8 cellular contexts compared by ENCODE assay signal in genomic region chrX:120769576-120770341, GRCh38.
DNase-seq lines count a peak whose midpoint lies in the region; ATAC-seq, FAIRE-seq and TF ChIP-seq lines count a peak whose summit lies in the region.

No MANE protein-coding gene starts in this region.

- H3K9me3 ChIP-seq in right atrium auricular region (no peaks in the 10 kb centered on the region), GM12878 (replicated peaks; ENCODE audit: control insufficient read depth, insufficient read depth, low read length) (no peaks in the 10 kb centered on the region), mesenchymal stem cell (ENCODE audit: control insufficient read depth, low read length) (no peaks in the 10 kb centered on the region), transverse colon (no peaks in the 10 kb centered on the region), gastrocnemius medialis (no peaks in the 10 kb centered on the region)

- TF ChIP-seq POLR2A in GM12878 (IDR thresholded peaks at IDR 0.05; ENCODE audit: low read depth, low read length) (no peak), transverse colon (IDR thresholded peaks at IDR 0.05) (no peak), gastrocnemius medialis (IDR thresholded peaks at IDR 0.05) (no peak)

- BruUV-seq in GM12878 (replicated peaks; lab: Mats Ljungman, UMichigan) = no TSS peak

- SMC1A ChIA-PET in GM12878 (lab: Charles Lee; ENCODE audit: uncharacterized antibody, unreplicated experiment) = interaction anchor here (0.7 to 3.5 kb wide), 11 partner anchors 10 to 271 kb away, joined by 3 to 11 read pairs (median 4); partner anchors contain the start of gene CUL4B

- H3K4me3 ChIP-seq in right atrium auricular region (no peak overlapping the region), GM12878 (no peak overlapping the region), mesenchymal stem cell (ENCODE audit: insufficient read depth in 1 of 2, low read depth in 1 of 2, low read length in 2 of 2) (no peak overlapping the region), transverse colon (no peak overlapping the region), gastrocnemius medialis (no peak overlapping the region)

- POLR2A ChIA-PET in GM12878 (lab: Charles Lee) = no interaction called here

- peak; percentile 13 for FAIRE-seq in GM12878 (lab: Jason Lieb, UNC)

- H3K36me3 ChIP-seq in right atrium auricular region = no peaks in the 10 kb centered on the region
- H3K36me3 ChIP-seq in GM12878 (ENCODE audit: control insufficient read depth in 2 of 2, insufficient read depth in 2 of 2, low read length in 1 of 2) = no peaks in the 10 kb centered on the region
- no peaks in the 10 kb centered on the region for H3K36me3 ChIP-seq in mesenchymal stem cell (ENCODE audit: control insufficient read depth in 1 of 2, insufficient read depth in 2 of 2, low read depth in 1 of 2, low read length in 2 of 2)
- no peaks in the 10 kb centered on the region for H3K36me3 ChIP-seq in transverse colon
- H3K36me3 ChIP-seq in gastrocnemius medialis = no peaks in the 10 kb centered on the region

- H3K18ac ChIP-seq in mesenchymal stem cell (ENCODE audit: low read depth in 1 of 2, low read length in 2 of 2) = no peak overlapping the region

- H3K27ac ChIP-seq in right atrium auricular region (peak overlapping the region in 1 of 2 donors; percentile 4), GM12878 (ENCODE audit: control insufficient read depth, insufficient read depth) (no peak overlapping the region), mesenchymal stem cell (ENCODE audit: low read length, poor library complexity, severe bottlenecking) (no peak overlapping the region), transverse colon (no peak overlapping the region), gastrocnemius medialis (no peak overlapping the region)

- no peak overlapping the region for H3K4ac ChIP-seq in mesenchymal stem cell (ENCODE audit: low read depth in 1 of 2, low read length in 2 of 2)

- H3K23ac ChIP-seq in mesenchymal stem cell (ENCODE audit: low read length in 2 of 2) = no peak overlapping the region

- RAD21 ChIA-PET in GM12878 (lab: Charles Lee; ENCODE audit: unreplicated experiment) = interaction anchor here (0.5 to 1.7 kb wide), 8 partner anchors 10 to 1634 kb away, joined by 3 to 6 read pairs (median 4); no protein-coding TSS in a partner anchor

- no peaks in the 10 kb centered on the region for H3K79me2 ChIP-seq in GM12878 (ENCODE audit: control insufficient read depth, insufficient read depth, low read length)

- H2BK15ac ChIP-seq in mesenchymal stem cell (ENCODE audit: low read depth, poor library complexity, severe bottlenecking) = no peak overlapping the region

- H4K20me1 ChIP-seq in GM12878 (ENCODE audit: control insufficient read depth, insufficient read depth) = no peaks in the 10 kb centered on the region

- no peak overlapping the region for H2AK5ac ChIP-seq in mesenchymal stem cell (ENCODE audit: low read length, severe bottlenecking)

- no peak overlapping the region for H4K8ac ChIP-seq in mesenchymal stem cell (ENCODE audit: low read length)

- intact Hi-C loops in Right ventricle myocardium inferior (cut with DNase I) (loop anchor here (5.0 kb wide), 1 partner anchor 272 kb away; no protein-coding TSS in a partner anchor), GM12878 (cut with micrococcal nuclease; ENCODE audit: unreplicated experiment) (loop anchor here (1.0 kb wide), 1 partner anchor 271 kb away; no protein-coding TSS in a partner anchor), transverse colon (cut with DNase I; ENCODE audit: low total_unique reads) (no loop called here), gastrocnemius medialis (cut with DNase I; ENCODE audit: low total_unique reads) (no loop called here)

- H3K27me3 ChIP-seq in right atrium auricular region = no peaks in the 10 kb centered on the region
- no peaks in the 10 kb centered on the region for H3K27me3 ChIP-seq in GM12878 (replicated peaks in 1 of 2; ENCODE audit: control insufficient read depth in 2 of 2, insufficient read depth in 2 of 2, low read length in 1 of 2)
- H3K27me3 ChIP-seq in mesenchymal stem cell (ENCODE audit: control insufficient read depth in 1 of 2, insufficient read depth in 1 of 2, low read length in 2 of 2) = no peaks in the 10 kb centered on the region
- no peaks in the 10 kb centered on the region for H3K27me3 ChIP-seq in transverse colon
- no peaks in the 10 kb centered on the region for H3K27me3 ChIP-seq in gastrocnemius medialis

- H2AFZ ChIP-seq in GM12878 (ENCODE audit: control insufficient read depth, low read depth, low read length) = no peak overlapping the region; the same call in 1 of the 2 replicates
- no peak overlapping the region for H2AFZ ChIP-seq in mesenchymal stem cell (ENCODE audit: low read depth, low read length)

- no peak overlapping the region for H2BK5ac ChIP-seq in mesenchymal stem cell (ENCODE audit: low read depth, low read length, poor library complexity, severe bottlenecking)

- H3K4me2 ChIP-seq in GM12878 (ENCODE audit: control insufficient read depth, insufficient read depth) = no peak overlapping the region
- H3K4me2 ChIP-seq in mesenchymal stem cell (ENCODE audit: low read length, poor library complexity, severe bottlenecking) = no peak overlapping the region

- peak; percentile 74 for TF ChIP-seq RAD21 in GM12878 (IDR thresholded peaks at IDR 0.05; ENCODE audit: insufficient read depth, low read depth, low read length)

- DNase-seq in Right ventricle myocardium inferior (ENCODE audit: missing footprints) (no peak), right atrium auricular region (ENCODE audit: low spot score) (no peak), NCI-H1436 treated with DMSO at 0.1 percent for 48 hours (lab: John Stamatoyannopoulos, UW) (peak; percentile 15), GM12878 (ENCODE audit: low read depth, low spot score) (no peak), mesenchymal stem cell (peak; percentile 17), transverse colon (no peak), gastrocnemius medialis (no peak)

- peak; percentile 50 for ATAC-seq in Right ventricle myocardium inferior
- ATAC-seq in GM12878 = peak; percentile 51; the same call in 2 of the 3 replicates
- ATAC-seq in HG03135 (IDR thresholded peaks at IDR 0.05; ENCODE audit: unreplicated experiment) = no peak
- no peak for ATAC-seq in gastrocnemius medialis

- CTCF ChIA-PET in GM12878 (lab: Yijun Ruan, JAX) = interaction anchor here (0.5 to 3.7 kb wide), 16 partner anchors 12 to 284 kb away, joined by 3 to 18 read pairs (median 4); partner anchors contain the start of gene CUL4B

- TF ChIP-seq EP300 in GM12878 (IDR thresholded peaks at IDR 0.05; ENCODE audit: borderline replicate concordance in 1 of 2, control insufficient read depth in 1 of 2, low read depth in 2 of 2, low read length in 2 of 2) (no peak), transverse colon (IDR thresholded peaks at IDR 0.05; ENCODE audit: low read depth) (no peak)

- 18% methylated on average over 8 of the region's 8 CpGs for WGBS in GM12878 (ENCODE audit: insufficient coverage, insufficient replicate concordance, low lambda C conversion rate, missing lambda C conversion rate)
- WGBS in mesenchymal stem cell = 69% methylated on average over 7 of the region's 8 CpGs
- 33 to 62% methylated on average over 3 to 8 of the region's 8 CpGs for WGBS in transverse colon (ENCODE audit: low coverage in 1 of 2), 2 donors

- H3K79me1 ChIP-seq in mesenchymal stem cell (replicated peaks; ENCODE audit: low read length, poor library complexity, severe bottlenecking) = no peaks in the 10 kb centered on the region

- no peak overlapping the region for H2BK120ac ChIP-seq in mesenchymal stem cell (ENCODE audit: low read depth, low read length)

- in situ Hi-C loops in GM12878 (cut with MboI) (loop anchor here (25.0 kb wide), 1 partner anchor 257 kb away; no protein-coding TSS in a partner anchor), transverse colon (cut with MboI; ENCODE audit: low pct_ligation_motif_present in 1 of 4, low pct_unique_long_range_greater_than_20kb in 1 of 4, low sequenced_read_pairs in 3 of 4) (loop anchor here in 2 of 4 donors (25.0 kb wide), 1 partner anchor 257 kb away; no protein-coding TSS in a partner anchor), gastrocnemius medialis (cut with MboI; ENCODE audit: low sequenced_read_pairs in 4 of 4) (loop anchor here in 2 of 4 donors (10.0 to 25.0 kb wide), 2 partner anchors 257 to 275 kb away; no protein-coding TSS in a partner anchor)

- peak in 1 of 2 donors; percentile 47 for TF ChIP-seq CTCF in right atrium auricular region (IDR thresholded peaks at IDR 0.05)
- peak; percentile 33 to 47 (median 46); a peak in 4 of 6 replicates for TF ChIP-seq CTCF in GM12878 (IDR thresholded peaks at IDR 0.05 in 2 of 3, conservative IDR thresholded peaks at IDR 0.05 in 1 of 3; ENCODE audit: control insufficient read depth in 2 of 3, extremely low read depth in 1 of 3, insufficient read depth in 1 of 3, low read depth in 3 of 3, low read length in 3 of 3)
- TF ChIP-seq CTCF in transverse colon (IDR thresholded peaks at IDR 0.05) = peak in 2 of 5 experiments; percentile 16 to 19
- TF ChIP-seq CTCF in gastrocnemius medialis (IDR thresholded peaks at IDR 0.05 in 4 of 5, conservative IDR thresholded peaks at IDR 0.05 in 1 of 5) = peak in 1 of 5 experiments; percentile 19

- no peaks in the 10 kb centered on the region for H3K4me1 ChIP-seq in right atrium auricular region
- no peaks in the 10 kb centered on the region for H3K4me1 ChIP-seq in GM12878 (ENCODE audit: control insufficient read depth, insufficient read depth, low read length)
- peaks cover 2% of the 10 kb centered on the region for H3K4me1 ChIP-seq in mesenchymal stem cell (ENCODE audit: control insufficient read depth, insufficient read depth, low read depth, low read length)
- no peaks in the 10 kb centered on the region for H3K4me1 ChIP-seq in transverse colon
- no peaks in the 10 kb centered on the region for H3K4me1 ChIP-seq in gastrocnemius medialis

- H2BK12ac ChIP-seq in mesenchymal stem cell (ENCODE audit: low read length in 2 of 2) = no peak overlapping the region

- H3K9ac ChIP-seq in GM12878 (ENCODE audit: control insufficient read depth, insufficient read depth, low read length) (no peak overlapping the region), mesenchymal stem cell (ENCODE audit: low read length) (peak overlapping the region; percentile 28)

- no peak overlapping the region for H4K91ac ChIP-seq in mesenchymal stem cell (ENCODE audit: low read length)

- H3K14ac ChIP-seq in mesenchymal stem cell (ENCODE audit: low read length in 2 of 2) = no peak overlapping the region

TF ChIP-seq in GM12878, 131 proteins besides CTCF, POLR2A, EP300 and RAD21 (continues in another document):
- TF ChIP-seq NR2C2 (IDR thresholded peaks at IDR 0.05; ENCODE audit: borderline replicate concordance, control insufficient read depth, insufficient read length, low read depth) (no peak), ZNF24 (IDR thresholded peaks at IDR 0.05) (0 out of 2 replicates have a peak, but pooled peaks have one; percentile 12), SMC3 (IDR thresholded peaks at IDR 0.05; ENCODE audit: borderline replicate concordance, low read length) (peak; percentile 63; the same call in 1 of the 2 replicates)

Comparison
In these comparisons a context has a peak if more than half of its experiments do, and no peak if none do; other contexts are left out.
1. ATAC-seq: peak in Right ventricle myocardium inferior (single experiment) and GM12878 (single experiment); none in HG03135 (single experiment) and gastrocnemius medialis (0 of 2).
2. DNase-seq: peak in NCI-H1436 treated with DMSO at 0.1 percent for 48 hours (single experiment) and mesenchymal stem cell (single experiment); none in Right ventricle myocardium inferior (single experiment), right atrium auricular region (single experiment), GM12878 (single experiment), transverse colon (single experiment) and gastrocnemius medialis (0 of 2).
3. intact Hi-C loops: an anchor here in Right ventricle myocardium inferior (5.0 kb wide) and GM12878 (1.0 kb wide); none called in transverse colon and gastrocnemius medialis.